In the genomic region with DNA sequence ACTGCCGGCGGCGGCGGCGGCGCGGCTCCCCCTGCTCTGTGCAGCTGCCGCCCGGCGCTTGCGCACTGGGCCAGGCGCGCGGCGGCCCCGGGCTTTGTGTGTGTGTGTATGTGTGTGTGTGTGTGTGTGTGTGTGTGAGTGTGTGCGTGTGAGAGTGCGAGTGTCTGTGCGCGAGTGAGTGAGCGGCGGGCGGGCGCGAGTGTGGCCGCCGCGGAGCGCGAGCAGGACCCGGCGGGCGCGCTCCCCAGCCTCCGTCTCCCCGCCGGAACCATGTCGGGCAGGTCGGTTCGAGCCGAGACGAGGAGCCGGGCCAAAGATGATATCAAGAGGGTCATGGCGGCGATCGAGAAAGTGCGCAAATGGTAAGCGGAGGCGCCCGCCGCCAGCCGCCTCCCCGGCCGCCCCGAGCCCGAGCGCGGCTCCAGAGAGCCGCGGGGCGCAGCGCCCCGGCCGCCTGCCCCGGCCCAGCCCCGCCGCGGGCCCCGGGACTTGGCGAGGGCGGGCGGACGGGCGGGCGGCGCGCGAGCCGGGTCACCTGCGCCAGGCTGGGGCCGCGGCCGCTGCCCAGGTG, we compare ENCODE assay signal across 8 cellular contexts. TPM values are rescaled to one million over a fixed set of nuclear protein-coding genes. Genes with fewer than 3 reads are reported as not detected.
DNase-seq lines count a peak whose midpoint lies in the region; ATAC-seq, FAIRE-seq and TF ChIP-seq lines count a peak whose summit lies in the region.

BCL7A (plus strand) TSS at position 63 of the 571 bp plus-strand sequence; CDS start at position 271, 208 bp downstream.

- peak within 1 kb of the TSS; percentile 61 for H3K27ac Mint-ChIP-seq in activated CD4-positive, alpha-beta memory T cell treated with anti-CD3 and anti-CD28 coated beads, Interleukin-2, amount 10 ng/mL, durations not matched to agents 7 days and 5 days

- H3K18ac ChIP-seq in H1 (ENCODE audit: extremely low read depth, low read length): peak within 1 kb of the TSS; percentile 68

- peaks cover 5% of the 10 kb centered on the region; the same call in 1 of the 2 replicates for H3K79me1 ChIP-seq in H1 (ENCODE audit: low read depth, low read length)

- peak within 1 kb of the TSS; percentile 61 for H2AFZ ChIP-seq in H1 (ENCODE audit: low read length)

- H3K23ac ChIP-seq in H1 (ENCODE audit: insufficient read length): no peak within 1 kb of the TSS

- no peak within 1 kb of the TSS for H4K5ac ChIP-seq in H1 (ENCODE audit: insufficient read length, low read depth, low read length)

- H3K27me3 Mint-ChIP-seq in activated CD4-positive, alpha-beta memory T cell treated with anti-CD3 and anti-CD28 coated beads, Interleukin-2, amount 10 ng/mL, durations not matched to agents 7 days and 5 days: peaks cover 31% of the 10 kb centered on the region

- peak within 1 kb of the TSS; percentile 69 to 80 for H3K4me2 ChIP-seq in H1 (ENCODE audit: insufficient read depth in 1 of 2, low read depth in 2 of 2, low read length in 2 of 2)

- no peaks in the 10 kb centered on the region for H3K36me3 Mint-ChIP-seq in activated CD4-positive, alpha-beta memory T cell treated with anti-CD3 and anti-CD28 coated beads, Interleukin-2, amount 10 ng/mL, durations not matched to agents 7 days and 5 days (ENCODE audit: low read depth)

- H3K4me3 ChIP-seq in H1 (ENCODE audit: extremely low read depth in 1 of 4, insufficient read depth in 2 of 4, low read depth in 3 of 4, low read length in 4 of 4): peak within 1 kb of the TSS; percentile 73 to 87 (median 78)

- peak within 1 kb of the TSS; percentile 87 for H3K4me3 Mint-ChIP-seq in activated CD4-positive, alpha-beta memory T cell treated with anti-CD3 and anti-CD28 coated beads, Interleukin-2, amount 10 ng/mL, durations not matched to agents 7 days and 5 days

- peak; percentile 32 for ATAC-seq in GM21360 (IDR thresholded peaks at IDR 0.05; ENCODE audit: unreplicated experiment)
- ATAC-seq in HG03565 (IDR thresholded peaks at IDR 0.05; ENCODE audit: unreplicated experiment): no peak

- TF ChIP-seq CTCF in H1 (IDR thresholded peaks at IDR 0.05; ENCODE audit: control extremely low read depth in 1 of 3, insufficient read depth in 1 of 3, low read depth in 1 of 3, low read length in 3 of 3): no peak

- H4K8ac ChIP-seq in H1 (ENCODE audit: extremely low read depth, insufficient read depth, low read length): peak within 1 kb of the TSS; percentile 98

- peaks cover 14% of the 10 kb centered on the region; the same call in 1 of the 2 replicates for H3K23me2 ChIP-seq in H1 (ENCODE audit: low read depth, low read length)

- H3K27ac ChIP-seq in H1 (ENCODE audit: low read depth, low read length): no peak within 1 kb of the TSS

- no peak within 1 kb of the TSS; the same call in 1 of the 2 replicates for H2BK5ac ChIP-seq in H1 (ENCODE audit: low read depth, low read length)

- H4K91ac ChIP-seq in H1 (replicated peaks; ENCODE audit: insufficient read length, low read length): peak within 1 kb of the TSS; percentile 74

- WGBS in H1 (ENCODE audit: extremely low coverage in 1 of 2, insufficient coverage in 1 of 2, insufficient read length in 1 of 2, insufficient replicate concordance in 2 of 2, low coverage in 1 of 2, low lambda C conversion rate in 2 of 2, missing lambda C conversion rate in 1 of 2), 2 experiments: 3% methylated on average over 42 of the region's 83 CpGs; no CpG with 5 or more reads in 1 of the 2 experiments

- no peak within 1 kb of the TSS for H3K14ac ChIP-seq in H1 (ENCODE audit: insufficient read length)

- peaks cover 3 to 25% (median 16%) of the 10 kb centered on the region in 4 experiments for H3K27me3 ChIP-seq in H1 (replicated peaks in 1 of 4; ENCODE audit: control insufficient read depth in 3 of 4, extremely low read depth in 1 of 4, insufficient read depth in 3 of 4, low read length in 3 of 4)

- TF ChIP-seq RAD21 in H1 (IDR thresholded peaks at IDR 0.05 in 1 of 2, conservative IDR thresholded peaks at IDR 0.05 in 1 of 2; ENCODE audit: low read depth in 2 of 2, low read length in 2 of 2): no peak

- TF ChIP-seq EP300 in H1 (IDR thresholded peaks at IDR 0.05; ENCODE audit: borderline replicate concordance in 1 of 2, low read depth in 2 of 2, low read length in 2 of 2): no peak

- POLR2A ChIA-PET in activated CD4-positive, alpha-beta memory T cell treated with anti-CD3 and anti-CD28 coated beads, Interleukin-2, amount 10 ng/mL, durations not matched to agents 7 days and 5 days (lab: Charles Lee): interaction anchor here (0.6 to 2.1 kb wide), 4 partner anchors 15 to 396 kb away, joined by 3 to 13 read pairs (median 8); partner anchors contain the start of gene ORAI1
- POLR2A ChIA-PET in H1 (lab: Charles Lee; ENCODE audit: partially characterized antibody): interaction anchor here (0.6 to 2.0 kb wide), 7 partner anchors 8 to 133 kb away, joined by 3 to 9 read pairs (median 4); partner anchors contain the start of gene PSMD9

- peaks cover 2% of the 10 kb centered on the region for H3K9me3 Mint-ChIP-seq in activated CD4-positive, alpha-beta memory T cell treated with anti-CD3 and anti-CD28 coated beads, Interleukin-2, amount 10 ng/mL, durations not matched to agents 7 days and 5 days

- no peaks in the 10 kb centered on the region for H3K36me3 ChIP-seq in H1 (ENCODE audit: control insufficient read depth in 2 of 4, insufficient read depth in 4 of 4, low read length in 3 of 4)

- H4K20me1 ChIP-seq in H1 (replicated peaks in 1 of 2; ENCODE audit: control insufficient read depth in 1 of 2, insufficient read depth in 2 of 2, low read length in 2 of 2): peaks cover 4 to 5% of the 10 kb centered on the region in 2 experiments

- peaks cover 11% of the 10 kb centered on the region for H3K4me1 Mint-ChIP-seq in activated CD4-positive, alpha-beta memory T cell treated with anti-CD3 and anti-CD28 coated beads, Interleukin-2, amount 10 ng/mL, durations not matched to agents 7 days and 5 days

- H3K79me2 ChIP-seq in H1 (ENCODE audit: control insufficient read depth in 1 of 2, insufficient read depth in 2 of 2, low read length in 2 of 2): peaks cover 4 to 23% of the 10 kb centered on the region in 2 experiments; a peak in 3 of 4 replicates

- CTCF ChIA-PET in activated CD4-positive, alpha-beta memory T cell treated with anti-CD3 and anti-CD28 coated beads, Interleukin-2, amount 10 ng/mL, durations not matched to agents 7 days and 5 days (lab: Charles Lee): interaction anchor here (0.6 to 1.2 kb wide), 3 partner anchors 16 to 593 kb away, joined by 3 to 5 read pairs (median 5); partner anchors contain the start of gene CFAP251
- CTCF ChIA-PET in H1 (lab: Charles Lee; ENCODE audit: partially characterized antibody): interaction anchor here (1.1 kb wide), 1 partner anchor 140 kb away, joined by 4 read pairs; no protein-coding TSS in a partner anchor

- no peak within 1 kb of the TSS for H2AK5ac ChIP-seq in H1 (ENCODE audit: low read depth, low read length)

- in situ Hi-C loops in ACHN (cut with HindIII; ENCODE audit: low pct_ligation_motif_present, low pct_unique_long_range_greater_than_20kb, low sequenced_read_pairs): no loop called here

- H3K4ac ChIP-seq in H1 (replicated peaks; ENCODE audit: insufficient read length, low read depth, low read length): no peak within 1 kb of the TSS

- H3K4me1 ChIP-seq in H1 (replicated peaks in 1 of 4; ENCODE audit: control insufficient read depth in 3 of 4, insufficient read depth in 4 of 4, low read length in 3 of 4): peaks cover 0 to 9% (median 7%) of the 10 kb centered on the region in 4 experiments; a peak in 4 of 7 replicates

- no peak within 1 kb of the TSS for H2BK20ac ChIP-seq in H1 (ENCODE audit: low read length)

- peak within 1 kb of the TSS; percentile 16 for H3K56ac ChIP-seq in H1 (replicated peaks; ENCODE audit: insufficient read length, low read depth, low read length)

- no peak within 1 kb of the TSS for H2BK120ac ChIP-seq in H1 (replicated peaks; ENCODE audit: low read depth, low read length)

- H3K9ac ChIP-seq in H1 (replicated peaks in 1 of 4; ENCODE audit: extremely low read depth in 1 of 4, low read depth in 3 of 4, low read length in 3 of 4): peak within 1 kb of the TSS; percentile 51 to 94 (median 70)

- no peak for FAIRE-seq in H1 (lab: Jason Lieb, UNC)

- TF ChIP-seq POLR2A in H1 (IDR thresholded peaks at IDR 0.05; ENCODE audit: control extremely low read depth in 1 of 2, low read depth in 2 of 2, low read length in 2 of 2): no peak

- no peak within 1 kb of the TSS for H2BK12ac ChIP-seq in H1 (ENCODE audit: low read depth, low read length)

- H2BK15ac ChIP-seq in H1 (ENCODE audit: low read length): no peak within 1 kb of the TSS

- H3K9me3 ChIP-seq in H1 (ENCODE audit: insufficient read depth in 2 of 2, low read depth in 1 of 2, low read length in 1 of 2): no peaks in the 10 kb centered on the region

- DNase-seq in ACHN: peak; percentile 76
- DNase-seq in NCI-H446 treated with DMSO at 0.1 percent for 48 hours (lab: John Stamatoyannopoulos, UW): peak; percentile 19
- peak; percentile 62 for DNase-seq in activated CD4-positive, alpha-beta memory T cell treated with anti-CD3 and anti-CD28 coated beads, Interleukin-2, amount 10 ng/mL, durations not matched to agents 7 days and 5 days
- DNase-seq in H1 (ENCODE audit: low read depth in 1 of 2, low spot score in 2 of 2): peak in 1 of 2 experiments; percentile 68
- peak; percentile 90 for DNase-seq in lung microvascular endothelial cell (ENCODE audit: low read depth in 2 of 2)
- peak in 2 of 3 donors; percentile 16 to 56 for DNase-seq in stimulated activated CD4-positive, alpha-beta T cell treated with anti-CD3 and anti-CD28 coated beads, TNF-alpha, amount 100 ng/mL, for 1 hour (ENCODE audit: low read depth in 3 of 3, low spot score in 1 of 3)

TF ChIP-seq in H1, 55 proteins besides CTCF, POLR2A, EP300 and RAD21 (continues in another document):
- TF ChIP-seq POU5F1 (IDR thresholded peaks at IDR 0.05; ENCODE audit: low read depth, low read length) (no peak), RBBP5 (IDR thresholded peaks at IDR 0.05; ENCODE audit: borderline replicate concordance, low read depth, low read length) (0 out of 2 replicates have a peak, but pooled peaks have one; percentile 45), SIN3A (conservative IDR thresholded peaks at IDR 0.05 in 1 of 2, IDR thresholded peaks at IDR 0.05 in 1 of 2; ENCODE audit: low read depth in 1 of 2, low read length in 2 of 2) (no peak), RFX5 (IDR thresholded peaks at IDR 0.05; ENCODE audit: borderline replicate concordance, low read depth, low read length) (no peak)

RNA-seq across cellular contexts. Expression of gene BCL7A, which starts in this region (rescaled TPM):
- 1 to 10 TPM; 3.7 to 4.2 TPM for total RNA-seq in activated CD4-positive, alpha-beta memory T cell treated with anti-CD3 and anti-CD28 coated beads, Interleukin-2, amount 10 ng/mL, durations not matched to agents 7 days and 5 days
- total RNA-seq in H1 (2021; fragmentation: NEBNext Ultra II Directional; extraction: Animal tissue kit (Norgen Biotek cat#: 25700)): 12.7 and 13.6 TPM in 2 replicates
- polyA plus RNA-seq in H1 (2011; rRNA removed): 11.9 and 13.9 TPM in 2 replicates
- 10.4 TPM for polyA plus RNA-seq in H1 (2011; cell fraction: cytosol; rRNA removed)
- 12.9 TPM for polyA plus RNA-seq in H1 (2011; cell fraction: nucleus; rRNA removed)
- 10.9 to 13.5 TPM (median 11.5 TPM) in 4 replicates for polyA plus RNA-seq in H1 (2012, experiment 1 of 2)
- polyA plus RNA-seq in H1 (2012, experiment 2 of 2): 7.6 TPM
- polyA plus RNA-seq in H1 (2013, experiment 1 of 2): 6.2 TPM
- polyA plus RNA-seq in H1 (2013, experiment 2 of 2): 6.1 TPM
- polyA minus RNA-seq in H1 (2011; rRNA and poly(A)+ RNA removed): 11.8 and 13.5 TPM in 2 replicates
- 10.1 TPM for polyA minus RNA-seq in H1 (2011; cell fraction: cytosol; rRNA and poly(A)+ RNA removed)
- 11.5 TPM for polyA minus RNA-seq in H1 (2011; cell fraction: nucleus; rRNA and poly(A)+ RNA removed)
- 5.4 and 6.3 TPM in 2 replicates for total RNA-seq in lung microvascular endothelial cell
